16 cellular contexts compared by ENCODE assay signal in the genomic region with DNA sequence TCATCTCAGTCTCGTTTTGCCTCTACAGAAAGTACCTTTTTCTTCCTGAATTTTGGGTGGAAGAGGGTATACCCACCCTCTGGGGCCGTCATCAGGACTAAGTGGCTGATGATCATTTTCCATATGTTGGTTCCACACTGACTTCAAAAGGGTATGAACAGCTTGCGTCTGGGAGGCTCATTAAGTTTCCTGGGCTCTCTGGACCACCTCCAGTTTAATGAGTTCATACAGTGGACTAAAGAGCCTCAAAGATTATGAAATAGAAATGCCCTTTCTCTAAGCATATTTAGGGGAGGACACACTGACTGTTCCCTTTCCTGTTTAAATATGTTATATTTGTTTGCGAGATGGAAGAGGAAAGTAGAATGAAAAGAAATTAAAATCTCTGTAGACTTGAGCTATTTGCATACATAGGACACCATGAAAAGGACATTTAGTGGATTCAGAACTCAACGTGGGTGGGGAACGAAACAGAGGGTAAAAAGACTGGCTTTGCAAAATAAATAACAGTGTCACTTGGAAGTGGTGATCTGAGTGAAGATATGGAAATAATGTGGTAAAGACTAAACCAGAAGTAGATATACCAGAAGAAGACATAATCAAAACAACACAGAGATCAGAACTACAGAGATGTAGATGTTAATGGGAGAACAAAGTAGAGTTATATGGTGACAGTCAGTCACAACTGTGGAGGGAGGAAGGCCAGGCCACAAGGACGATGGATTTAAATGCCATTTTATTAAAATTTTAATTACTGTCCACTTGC. TPM values are rescaled to one million over a fixed set of nuclear protein-coding genes. Genes with fewer than 3 reads are reported as not detected.
DNase-seq lines count a peak whose midpoint lies in the region; ATAC-seq lines count a peak whose summit lies in the region.
"Had no signal": no experiment of that assay in that cellular context is flagged by ENCODE, and none has a peak within 500 bp of the region (broad histone marks: within the 10 kb centered on the region; RNA-seq: fewer than 3 reads in every experiment).

No MANE protein-coding gene starts in this region.

- peaks cover 23% of the 10 kb centered on the region for H3K79me2 ChIP-seq in mesendoderm (ENCODE audit: control insufficient read depth, insufficient read depth, low read length)

- H4K5ac ChIP-seq in mesendoderm (ENCODE audit: low read length): no peak overlapping the region

- H2BK120ac ChIP-seq in mesendoderm (ENCODE audit: low read depth, low read length): no peak overlapping the region

- no peak overlapping the region for H3K4me3 ChIP-seq in mesendoderm (ENCODE audit: low read length)
- H3K4me3 ChIP-seq: GM23248 had no signal

- peaks cover 19% of the 10 kb centered on the region for H3K79me1 ChIP-seq in mesendoderm (ENCODE audit: low read length)

- no peak overlapping the region for H2AK5ac ChIP-seq in mesendoderm (ENCODE audit: low read length)

- H3K27me3 ChIP-seq in mesendoderm (ENCODE audit: insufficient read depth, low read length, poor library complexity): no peaks in the 10 kb centered on the region

- no peak overlapping the region for H4K8ac ChIP-seq in mesendoderm (ENCODE audit: low read depth, low read length)

- WGBS in mesendoderm (ENCODE audit: extremely low coverage, insufficient coverage, low lambda C conversion rate): no CpG with 5 or more reads among the region's 7 CpGs

- ATAC-seq in GM19351 (IDR thresholded peaks at IDR 0.05; ENCODE audit: unreplicated experiment) (peak; percentile 80), GM18907 (IDR thresholded peaks at IDR 0.05; ENCODE audit: unreplicated experiment) (no peak)
- ATAC-seq: T-cell had no signal

- H2BK5ac ChIP-seq in mesendoderm (ENCODE audit: low read length): no peak overlapping the region

- H3K4me2 ChIP-seq in mesendoderm (ENCODE audit: low read length): no peak overlapping the region

- H3K18ac ChIP-seq in mesendoderm (ENCODE audit: low read length): no peak overlapping the region

- H3K4me1 ChIP-seq in mesendoderm (ENCODE audit: control insufficient read depth, low read depth, low read length): no peaks in the 10 kb centered on the region

- no peak overlapping the region for H3K9ac ChIP-seq in mesendoderm (ENCODE audit: low read length)
- H3K9ac ChIP-seq: GM23248 had no signal

- no peak overlapping the region for H2BK15ac ChIP-seq in mesendoderm (replicated peaks; ENCODE audit: low read depth)

- H3K23ac ChIP-seq in mesendoderm (ENCODE audit: low read length): no peak overlapping the region

- H3K4ac ChIP-seq in mesendoderm (ENCODE audit: low read depth, low read length): no peak overlapping the region

- DNase-seq in DMS 273 (lab: John Stamatoyannopoulos, UW; ENCODE audit: unreplicated experiment): peak; percentile 82
- DNase-seq in NCI-H524 treated with DMSO at 0.1 percent for 48 hours (lab: John Stamatoyannopoulos, UW): peak; percentile 2
- DNase-seq in fibroblast of peridontal ligament (ENCODE audit: extremely low read depth): peak; percentile 35
- DNase-seq in NCI-H2196 treated with DMSO at 0.1 percent for 48 hours (lab: John Stamatoyannopoulos, UW; ENCODE audit: unreplicated experiment): no peak
- DNase-seq in HK-2 (ENCODE audit: unreplicated experiment): no peak
- DNase-seq in mesendoderm: no peak
- DNase-seq: AML-193; CD4-positive, alpha-beta T cell; GM23248; KBM-7; NCI-H1048; NCI-H510A treated with DMSO at 0.1 percent for 48 hours; NK-92 treated with Interleukin-12 subunit alpha and Interleukin-12 subunit beta, amount 100 ng/mL, for 24 hours; T-cell had no signal

- no peak overlapping the region for H3K56ac ChIP-seq in mesendoderm (ENCODE audit: low read length)

- no peak overlapping the region for H3K27ac ChIP-seq in mesendoderm (ENCODE audit: low read depth, low read length)
- H3K27ac ChIP-seq: GM23248 had no signal

- H3K36me3 ChIP-seq in mesendoderm (ENCODE audit: control insufficient read depth, insufficient read depth, low read length): no peaks in the 10 kb centered on the region

RNA-seq across cellular contexts. Expression of a gene that starts 18.7 kb away (rescaled TPM):
- 19.9 TPM for polyA plus RNA-seq in mesendoderm (2013, experiment 1 of 2)
- polyA plus RNA-seq in mesendoderm (2013, experiment 2 of 2): 20.7 TPM

Comparison
In these comparisons a context has a peak if more than half of its experiments do, and no peak if none do; other contexts are left out.
1. DNase-seq: peak in DMS 273 (single experiment), NCI-H524 treated with DMSO at 0.1 percent for 48 hours (single experiment) and fibroblast of peridontal ligament (single experiment); none in NCI-H2196 treated with DMSO at 0.1 percent for 48 hours (single experiment), HK-2 (single experiment) and mesendoderm (single experiment).